ENCODE assay signal across 28 cellular contexts in genomic region chr1:114609826-114610225, GRCh38.
"Had no signal": no experiment of that assay in that cellular context is flagged by ENCODE, and none has a peak within 500 bp of the region (broad histone marks: within the 10 kb centered on the region; RNA-seq: fewer than 3 reads in every experiment).

No MANE protein-coding gene starts in this region.

- H3K9me3 Mint-ChIP-seq: activated naive CD4-positive, alpha-beta T cell treated with anti-CD3 and anti-CD28 coated beads for 36 hours; activated naive CD8-positive, alpha-beta T cell treated with anti-CD3 and anti-CD28 coated beads, Interleukin-2, amount 10 ng/mL, durations not matched to agents 7 days and 5 days; brain; effector memory CD8-positive, alpha-beta T cell; nephron; stimulated activated effector memory CD8-positive, alpha-beta T cell treated with anti-CD3 and anti-CD28 coated beads, Interleukin-12 subunit alpha, Interleukin-12 subunit beta, amount 100 ng/mL, for 72 hours; stimulated activated naive CD8-positive, alpha-beta T cell treated with anti-CD3 and anti-CD28 coated beads, Interleukin-15, Interleukin-2, amounts not matched to agents 100 ng/mL and 50 ng/mL, for 24 hours; T-helper 1 cell treated with Interleukin-12 subunit alpha and Interleukin-12 subunit beta and Interleukin-4 antibody, amounts not matched to agents 30 μg/mL and 1 μg/mL, for 36 hours had no signal

- H3K4me3 ChIP-seq: ascending aorta, gastroesophageal sphincter, hepatocyte, right lobe of liver had no signal

- H3K36me3 ChIP-seq: WERI-Rb-1 had no signal

- H3K4me1 Mint-ChIP-seq: activated naive CD8-positive, alpha-beta T cell treated with anti-CD3 and anti-CD28 coated beads, Interleukin-2, amount 10 ng/mL, durations not matched to agents 7 days and 5 days; brain; nephron; stimulated activated effector memory CD8-positive, alpha-beta T cell treated with anti-CD3 and anti-CD28 coated beads, Interleukin-12 subunit alpha, Interleukin-12 subunit beta, amount 100 ng/mL, for 72 hours had no signal

- H3K27ac ChIP-seq: ascending aorta, gastroesophageal sphincter, hepatocyte, neutrophil, right lobe of liver, WERI-Rb-1 had no signal

- H3K27me3 ChIP-seq: ascending aorta, gastroesophageal sphincter, hepatocyte, right lobe of liver had no signal

- H3K27ac Mint-ChIP-seq: activated naive CD4-positive, alpha-beta T cell treated with anti-CD3 and anti-CD28 coated beads for 36 hours; activated naive CD8-positive, alpha-beta T cell treated with anti-CD3 and anti-CD28 coated beads, Interleukin-2, amount 10 ng/mL, durations not matched to agents 7 days and 5 days; brain; effector memory CD8-positive, alpha-beta T cell; nephron; stimulated activated effector memory CD8-positive, alpha-beta T cell treated with anti-CD3 and anti-CD28 coated beads, Interleukin-12 subunit alpha, Interleukin-12 subunit beta, amount 100 ng/mL, for 72 hours; stimulated activated naive CD8-positive, alpha-beta T cell treated with anti-CD3 and anti-CD28 coated beads, Interleukin-15, Interleukin-2, amounts not matched to agents 100 ng/mL and 50 ng/mL, for 24 hours; T-helper 1 cell treated with Interleukin-12 subunit alpha and Interleukin-12 subunit beta and Interleukin-4 antibody, amounts not matched to agents 30 μg/mL and 1 μg/mL, for 36 hours had no signal

- H3K4me3 Mint-ChIP-seq: activated naive CD4-positive, alpha-beta T cell treated with anti-CD3 and anti-CD28 coated beads for 36 hours; activated naive CD8-positive, alpha-beta T cell treated with anti-CD3 and anti-CD28 coated beads, Interleukin-2, amount 10 ng/mL, durations not matched to agents 7 days and 5 days; brain; effector memory CD8-positive, alpha-beta T cell; nephron; stimulated activated effector memory CD8-positive, alpha-beta T cell treated with anti-CD3 and anti-CD28 coated beads, Interleukin-12 subunit alpha, Interleukin-12 subunit beta, amount 100 ng/mL, for 72 hours; stimulated activated naive CD8-positive, alpha-beta T cell treated with anti-CD3 and anti-CD28 coated beads, Interleukin-15, Interleukin-2, amounts not matched to agents 100 ng/mL and 50 ng/mL, for 24 hours; T-helper 1 cell treated with Interleukin-12 subunit alpha and Interleukin-12 subunit beta and Interleukin-4 antibody, amounts not matched to agents 30 μg/mL and 1 μg/mL, for 36 hours had no signal

- H3K4me1 ChIP-seq: ascending aorta, gastroesophageal sphincter, right lobe of liver had no signal

- H3K36me3 Mint-ChIP-seq: activated naive CD8-positive, alpha-beta T cell treated with anti-CD3 and anti-CD28 coated beads, Interleukin-2, amount 10 ng/mL, durations not matched to agents 7 days and 5 days; brain; stimulated activated effector memory CD8-positive, alpha-beta T cell treated with anti-CD3 and anti-CD28 coated beads, Interleukin-12 subunit alpha, Interleukin-12 subunit beta, amount 100 ng/mL, for 72 hours had no signal

- DNase-seq: activated CD4-positive, alpha-beta T cell treated with anti-CD3 and anti-CD28 coated beads for 48 hours; activated CD4-positive, alpha-beta T cell treated with anti-CD3 and anti-CD28 coated beads, Interleukin-2, amount 50 U/mL, for 48 hours; activated CD8-positive, alpha-beta memory T cell treated with anti-CD3 and anti-CD28 coated beads for 24 hours; activated effector memory CD4-positive, alpha-beta T cell treated with anti-CD3 and anti-CD28 coated beads, Interleukin-2, amount 50 U/mL, for 16 hours; activated naive CD4-positive, alpha-beta T cell treated with anti-CD3 and anti-CD28 coated beads for 36 hours; activated naive CD8-positive, alpha-beta T cell treated with anti-CD3 and anti-CD28 coated beads, Interleukin-2, amount 10 ng/mL, durations not matched to agents 7 days and 5 days; caudate nucleus; cortex of kidney; effector memory CD8-positive, alpha-beta T cell; islet precursor cell; left cardiac atrium; left ventricle myocardium superior; right lobe of liver; stimulated activated CD4-positive, alpha-beta T cell treated with anti-CD3 and anti-CD28 coated beads, Interleukin-12 subunit alpha, Interleukin-12 subunit beta, amount 100 ng/mL, for 4 hours; stimulated activated CD4-positive, alpha-beta T cell treated with anti-CD3 and anti-CD28 coated beads, Interleukin-4, amount 100 ng/mL, for 24 hours; SW 1271; T1000; WERI-Rb-1 had no signal

- H3K9me3 ChIP-seq: ascending aorta, gastroesophageal sphincter, neutrophil, right lobe of liver had no signal

- ATAC-seq: activated CD4-positive, CD25-positive, alpha-beta regulatory T cell treated with anti-CD3 and anti-CD28 coated beads, Interleukin-2, amount 50 U/mL, for 24 hours; effector memory CD8-positive, alpha-beta T cell; gastroesophageal sphincter; left cardiac atrium; left ventricle myocardium superior; right lobe of liver; stimulated activated effector memory CD8-positive, alpha-beta T cell treated with anti-CD3 and anti-CD28 coated beads, Interleukin-12 subunit alpha, Interleukin-12 subunit beta, amount 100 ng/mL, for 72 hours had no signal
